Comparison of ENCODE assay signal across 23 cellular contexts in genomic region chr18:3495691-3496090, GRCh38.
"Had no signal": no experiment of that assay in that cellular context is flagged by ENCODE, and none has a peak within 500 bp of the region (broad histone marks: within the 10 kb centered on the region; RNA-seq: fewer than 3 reads in every experiment).

No MANE protein-coding gene starts in this region.

- H3K4me1 ChIP-seq: body of pancreas had no signal

- H3K36me3 Mint-ChIP-seq: activated naive CD4-positive, alpha-beta T cell treated with anti-CD3 and anti-CD28 coated beads, Interleukin-2, amount 50 U/mL, for 24 hours; natural killer cell; type B pancreatic cell had no signal

- H3K9me3 Mint-ChIP-seq: activated CD4-positive, alpha-beta memory T cell treated with anti-CD3 and anti-CD28 coated beads, Interleukin-2, amount 10 ng/mL, durations not matched to agents 7 days and 5 days; activated naive CD4-positive, alpha-beta T cell treated with anti-CD3 and anti-CD28 coated beads, Interleukin-2, amount 50 U/mL, for 24 hours; activated T-helper 1 cell treated with anti-CD3 and anti-CD28 coated beads, Interleukin-12 subunit alpha, Interleukin-12 subunit beta, Interleukin-2, Interleukin-4 antibody, amounts not matched to agents 30 ng/mL and 10 ng/mL and 1 ng/mL, durations not matched to agents 14 hours and 24 hours and 36 hours; endodermal cell; natural killer cell; type B pancreatic cell had no signal

- H3K4me3 ChIP-seq: body of pancreas, cardiac muscle cell, lung, sigmoid colon, smooth muscle cell, thoracic aorta had no signal

- H3K27me3 ChIP-seq: sigmoid colon had no signal

- H3K4me2 ChIP-seq: smooth muscle cell had no signal

- H3K27ac ChIP-seq: body of pancreas, cardiac muscle cell, sigmoid colon, thoracic aorta had no signal

- H3K36me3 ChIP-seq: cardiac muscle cell, sigmoid colon, thoracic aorta had no signal

- H3K27ac Mint-ChIP-seq: activated CD4-positive, alpha-beta memory T cell treated with anti-CD3 and anti-CD28 coated beads, Interleukin-2, amount 10 ng/mL, durations not matched to agents 7 days and 5 days; activated naive CD4-positive, alpha-beta T cell treated with anti-CD3 and anti-CD28 coated beads, Interleukin-2, amount 50 U/mL, for 24 hours; activated T-helper 1 cell treated with anti-CD3 and anti-CD28 coated beads, Interleukin-12 subunit alpha, Interleukin-12 subunit beta, Interleukin-2, Interleukin-4 antibody, amounts not matched to agents 30 ng/mL and 10 ng/mL and 1 ng/mL, durations not matched to agents 14 hours and 24 hours and 36 hours; endodermal cell; natural killer cell; type B pancreatic cell had no signal

- H3K9me3 ChIP-seq: body of pancreas, sigmoid colon, thoracic aorta had no signal

- H3K4me3 Mint-ChIP-seq: activated CD4-positive, alpha-beta memory T cell treated with anti-CD3 and anti-CD28 coated beads, Interleukin-2, amount 10 ng/mL, durations not matched to agents 7 days and 5 days; activated naive CD4-positive, alpha-beta T cell treated with anti-CD3 and anti-CD28 coated beads, Interleukin-2, amount 50 U/mL, for 24 hours; activated T-helper 1 cell treated with anti-CD3 and anti-CD28 coated beads, Interleukin-12 subunit alpha, Interleukin-12 subunit beta, Interleukin-2, Interleukin-4 antibody, amounts not matched to agents 30 ng/mL and 10 ng/mL and 1 ng/mL, durations not matched to agents 14 hours and 24 hours and 36 hours; endodermal cell; natural killer cell; type B pancreatic cell had no signal

- ATAC-seq: body of pancreas, left lobe of liver, natural killer cell had no signal

- DNase-seq: activated CD4-positive, alpha-beta memory T cell treated with anti-CD3 and anti-CD28 coated beads, Interleukin-2, amount 10 ng/mL, durations not matched to agents 7 days and 5 days; activated CD4-positive, alpha-beta T cell treated with anti-CD3 and anti-CD28 coated beads for 48 hours; activated CD4-positive, CD25-positive, alpha-beta regulatory T cell; activated gamma-delta T cell treated with Interleukin-2 at 50 U/mL for 16 hours; anterior cingulate cortex; body of pancreas; cortex of kidney; endodermal cell; kidney; natural killer cell; sigmoid colon; stimulated activated CD4-positive, alpha-beta T cell treated with anti-CD3 and anti-CD28 coated beads, Interleukin-2, amount 100 ng/mL, for 48 hours; stimulated activated CD8-positive, alpha-beta memory T cell treated with anti-CD3 and anti-CD28 coated beads, Interleukin-4, amount 100 ng/mL, for 48 hours; stimulated activated naive CD4-positive, alpha-beta T cell treated with Interleukin-2 at 50 U/mL for 16 hours; T1000 had no signal
